8 cellular contexts compared by ENCODE assay signal in genomic region chr4:15654556-15655222, GRCh38. TPM values are rescaled to one million over a fixed set of nuclear protein-coding genes. Genes with fewer than 3 reads are reported as not detected.
DNase-seq lines count a peak whose midpoint lies in the region; ATAC-seq and TF ChIP-seq lines count a peak whose summit lies in the region.

No MANE protein-coding gene starts in this region.

- peaks cover 19 to 22% of the 10 kb centered on the region in 2 experiments; a peak in 3 of 4 replicates for H3K4me1 ChIP-seq in SK-N-SH (ENCODE audit: control insufficient read depth in 1 of 2, insufficient read depth in 2 of 2, low read depth in 1 of 2, low read length in 1 of 2)

- peaks cover 46 to 55% of the 10 kb centered on the region in 2 donors for H3K4me1 Mint-ChIP-seq in immature natural killer cell

- H3K36me3 Mint-ChIP-seq in immature natural killer cell: no peaks in the 10 kb centered on the region

- no peaks in the 10 kb centered on the region for H3K27me3 ChIP-seq in SK-N-SH (ENCODE audit: insufficient read depth)

- TF ChIP-seq RAD21 in SK-N-SH (IDR thresholded peaks at IDR 0.05; ENCODE audit: low read length): no peak

- 3% methylated on average over 7 of the region's 68 CpGs for WGBS in SK-N-SH (ENCODE audit: low lambda C conversion rate)

- peaks cover 4 to 7% of the 10 kb centered on the region in 2 experiments for H3K36me3 ChIP-seq in SK-N-SH (replicated peaks in 1 of 2; ENCODE audit: control insufficient read depth in 1 of 2, insufficient read depth in 2 of 2, low read length in 1 of 2)

- peak overlapping the region; percentile 96 to 99 (median 97) for H3K4me3 Mint-ChIP-seq in immature natural killer cell

- peak; percentile 59 for ATAC-seq in GM19324 (IDR thresholded peaks at IDR 0.05; ENCODE audit: low FRiP score, unreplicated experiment)
- ATAC-seq in HG03378 (IDR thresholded peaks at IDR 0.05; ENCODE audit: unreplicated experiment): peak; percentile 43

- H3K9ac ChIP-seq in SK-N-SH: peak overlapping the region; percentile 87

- TF ChIP-seq EP300 in SK-N-SH (IDR thresholded peaks at IDR 0.05; ENCODE audit: borderline replicate concordance in 1 of 2, low read depth in 1 of 2, low read length in 1 of 2): no peak

- in situ Hi-C loops in astrocyte of the spinal cord (cut with HindIII; ENCODE audit: low sequenced_read_pairs) (no loop called here), GM13977 (cut with MboI; ENCODE audit: low pct_unique_long_range_greater_than_20kb, low sequenced_read_pairs, unreplicated experiment) (loop anchor here (25.0 kb wide), 1 partner anchor 642 kb away; the partner anchor contains the start of gene CPEB2)

- no peaks in the 10 kb centered on the region for H3K9me3 ChIP-seq in SK-N-SH

- H3K9me2 ChIP-seq in SK-N-SH: no peaks in the 10 kb centered on the region

- H3K79me2 ChIP-seq in SK-N-SH (ENCODE audit: insufficient read depth): peaks cover 51% of the 10 kb centered on the region

- no peaks in the 10 kb centered on the region for H3K9me3 Mint-ChIP-seq in immature natural killer cell

- H3K27ac ChIP-seq in C4-2B (peak overlapping the region; percentile 89), SK-N-SH (ENCODE audit: low read depth in 2 of 2, low read length in 1 of 2) (peak overlapping the region; percentile 91 to 92), skin epidermis (peak overlapping the region; percentile 77 to 100 (median 99))

- no peak overlapping the region for H2AFZ ChIP-seq in SK-N-SH (ENCODE audit: low read depth)

- H3K4me3 ChIP-seq in SK-N-SH (ENCODE audit: low read depth in 2 of 2, low read length in 1 of 2): peak overlapping the region; percentile 71 to 91
- H3K4me3 ChIP-seq in astrocyte of the spinal cord (ENCODE audit: low read depth, low read length): peak overlapping the region; percentile 75
- peak overlapping the region; percentile 63 to 83 (median 73) for H3K4me3 ChIP-seq in skin epidermis

- peaks cover 7 to 18% (median 13%) of the 10 kb centered on the region in 3 donors for H3K27me3 Mint-ChIP-seq in immature natural killer cell (ENCODE audit: low read depth in 3 of 3)

- DNase-seq in SK-N-SH (no peak), astrocyte of the spinal cord (ENCODE audit: low read depth, low spot score) (peak; percentile 46), immature natural killer cell (no peak), GM13977 (ENCODE audit: low spot score) (no peak)

- peak overlapping the region; percentile 85 for H3K4me2 ChIP-seq in SK-N-SH

- peaks cover 15% of the 10 kb centered on the region for H4K20me1 ChIP-seq in SK-N-SH (ENCODE audit: insufficient read depth)

- TF ChIP-seq CTCF in C4-2B (conservative IDR thresholded peaks at IDR 0.05) (no peak), SK-N-SH (IDR thresholded peaks at IDR 0.05) (no peak), astrocyte of the spinal cord (IDR thresholded peaks at IDR 0.05; ENCODE audit: low read depth, low read length) (no peak), GM13977 (IDR thresholded peaks at IDR 0.05; ENCODE audit: extremely low read depth, insufficient read depth, missing control alignments) (no peak)

- peak overlapping the region; percentile 94 to 98 (median 96) for H3K27ac Mint-ChIP-seq in immature natural killer cell

- CTCF ChIA-PET in SK-N-SH (lab: Yijun Ruan, JAX): interaction anchor here (0.6 to 1.8 kb wide), 4 partner anchors 9 to 551 kb away, joined by 3 to 17 read pairs (median 3); no protein-coding TSS in a partner anchor

- peaks cover 32% of the 10 kb centered on the region for H3F3A ChIP-seq in SK-N-SH (replicated peaks; ENCODE audit: insufficient read depth)

- POLR2A ChIA-PET in SK-N-SH (lab: Yijun Ruan, JAX): interaction anchor here (0.7 to 3.2 kb wide), 3 partner anchors 21 to 175 kb away, joined by 3 to 20 read pairs (median 15); partner anchors contain the start of gene FAM200B

TF ChIP-seq in SK-N-SH, 30 proteins besides CTCF, POLR2A, EP300 and RAD21:
- TF ChIP-seq MXI1 (IDR thresholded peaks at IDR 0.05; ENCODE audit: low read depth, low read length) (no peak), NFIC (IDR thresholded peaks at IDR 0.05; ENCODE audit: borderline replicate concordance) (0 out of 2 replicates have a peak, but pooled peaks have one; percentile 1), SIN3A (IDR thresholded peaks at IDR 0.05; ENCODE audit: borderline replicate concordance, low read depth, low read length) (peak; percentile 40; the same call in 1 of the 2 replicates)
- TF ChIP-seq, protein P1, sequence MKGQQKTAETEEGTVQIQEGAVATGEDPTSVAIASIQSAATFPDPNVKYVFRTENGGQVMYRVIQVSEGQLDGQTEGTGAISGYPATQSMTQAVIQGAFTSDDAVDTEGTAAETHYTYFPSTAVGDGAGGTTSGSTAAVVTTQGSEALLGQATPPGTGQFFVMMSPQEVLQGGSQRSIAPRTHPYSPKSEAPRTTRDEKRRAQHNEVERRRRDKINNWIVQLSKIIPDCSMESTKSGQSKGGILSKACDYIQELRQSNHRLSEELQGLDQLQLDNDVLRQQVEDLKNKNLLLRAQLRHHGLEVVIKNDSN (IDR thresholded peaks at IDR 0.05; ENCODE audit: borderline replicate concordance, low read depth): no peak

RNA-seq across cellular contexts. Expression of gene FBXL5, which starts 0.5 kb away (rescaled TPM):
- polyA plus RNA-seq in SK-N-SH (2012; rRNA removed) (13.5 and 17.2 TPM in 2 replicates), immature natural killer cell (100 to 1,000 TPM; 116 to 249 (median 125) TPM)
- polyA plus RNA-seq in SK-N-SH (2012; cell fraction: cytosol; rRNA removed): 19.8 and 23.0 TPM in 2 replicates
- 8.3 and 19.9 TPM in 2 replicates for polyA plus RNA-seq in SK-N-SH (2012; cell fraction: nucleus; rRNA removed)

RNA-seq across cellular contexts. Expression of gene FAM200B, which starts 26.9 kb away (rescaled TPM):
- polyA plus RNA-seq in SK-N-SH (2012; rRNA removed) (36.2 and 46.3 TPM in 2 replicates), immature natural killer cell (10 to 100 TPM; 47.9 to 58.3 (median 50.2) TPM)
- polyA plus RNA-seq in SK-N-SH (2012; cell fraction: cytosol; rRNA removed): 57.4 and 70.0 TPM in 2 replicates
- polyA plus RNA-seq in SK-N-SH (2012; cell fraction: nucleus; rRNA removed): 34.4 and 36.3 TPM in 2 replicates

RNA-seq across cellular contexts. Expression of gene BST1, which starts 48.2 kb away (rescaled TPM):
- polyA plus RNA-seq in SK-N-SH (2012; rRNA removed): 7.3 and 8.3 TPM in 2 replicates
- 7.9 and 8.3 TPM in 2 replicates for polyA plus RNA-seq in SK-N-SH (2012; cell fraction: cytosol; rRNA removed)
- polyA plus RNA-seq in SK-N-SH (2012; cell fraction: nucleus; rRNA removed): 3.8 and 4.3 TPM in 2 replicates
- 1 to 10 TPM in 2 of 3 donors, under 1 TPM in 1; 0.78 to 2.0 (median 1.1) TPM for polyA plus RNA-seq in immature natural killer cell
